Comparison of ENCODE assay signal across 1 cellular context in genomic region chr7:75793676-75794075, GRCh38.
TF ChIP-seq lines count a peak whose summit lies in the region.

No MANE protein-coding gene starts in this region.

TF ChIP-seq in GM23338, 12 proteins besides CTCF, POLR2A, EP300 and RAD21 (continued from another document):
- TF ChIP-seq, protein P1, sequence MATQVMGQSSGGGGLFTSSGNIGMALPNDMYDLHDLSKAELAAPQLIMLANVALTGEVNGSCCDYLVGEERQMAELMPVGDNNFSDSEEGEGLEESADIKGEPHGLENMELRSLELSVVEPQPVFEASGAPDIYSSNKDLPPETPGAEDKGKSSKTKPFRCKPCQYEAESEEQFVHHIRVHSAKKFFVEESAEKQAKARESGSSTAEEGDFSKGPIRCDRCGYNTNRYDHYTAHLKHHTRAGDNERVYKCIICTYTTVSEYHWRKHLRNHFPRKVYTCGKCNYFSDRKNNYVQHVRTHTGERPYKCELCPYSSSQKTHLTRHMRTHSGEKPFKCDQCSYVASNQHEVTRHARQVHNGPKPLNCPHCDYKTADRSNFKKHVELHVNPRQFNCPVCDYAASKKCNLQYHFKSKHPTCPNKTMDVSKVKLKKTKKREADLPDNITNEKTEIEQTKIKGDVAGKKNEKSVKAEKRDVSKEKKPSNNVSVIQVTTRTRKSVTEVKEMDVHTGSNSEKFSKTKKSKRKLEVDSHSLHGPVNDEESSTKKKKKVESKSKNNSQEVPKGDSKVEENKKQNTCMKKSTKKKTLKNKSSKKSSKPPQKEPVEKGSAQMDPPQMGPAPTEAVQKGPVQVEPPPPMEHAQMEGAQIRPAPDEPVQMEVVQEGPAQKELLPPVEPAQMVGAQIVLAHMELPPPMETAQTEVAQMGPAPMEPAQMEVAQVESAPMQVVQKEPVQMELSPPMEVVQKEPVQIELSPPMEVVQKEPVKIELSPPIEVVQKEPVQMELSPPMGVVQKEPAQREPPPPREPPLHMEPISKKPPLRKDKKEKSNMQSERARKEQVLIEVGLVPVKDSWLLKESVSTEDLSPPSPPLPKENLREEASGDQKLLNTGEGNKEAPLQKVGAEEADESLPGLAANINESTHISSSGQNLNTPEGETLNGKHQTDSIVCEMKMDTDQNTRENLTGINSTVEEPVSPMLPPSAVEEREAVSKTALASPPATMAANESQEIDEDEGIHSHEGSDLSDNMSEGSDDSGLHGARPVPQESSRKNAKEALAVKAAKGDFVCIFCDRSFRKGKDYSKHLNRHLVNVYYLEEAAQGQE (IDR thresholded peaks at IDR 0.05; ENCODE audit: unreplicated experiment) = no peak
- TF ChIP-seq ZNF114 (CRISPR knock-in tag; IDR thresholded peaks at IDR 0.05) = no peak
- no peak for TF ChIP-seq ZNF331 (CRISPR knock-in tag; IDR thresholded peaks at IDR 0.05; ENCODE audit: low read depth)
- no peak for TF ChIP-seq STAT1 (IDR thresholded peaks at IDR 0.05; ENCODE audit: unreplicated experiment)
- no peak for TF ChIP-seq CREB1 (CRISPR knock-in tag; IDR thresholded peaks at IDR 0.05; ENCODE audit: low read depth)
- no peak for TF ChIP-seq EZH2 (IDR thresholded peaks at IDR 0.05; ENCODE audit: low read depth, unreplicated experiment)
- TF ChIP-seq ZNF462 (CRISPR knock-in tag; IDR thresholded peaks at IDR 0.05) = no peak
- TF ChIP-seq POLR2AphosphoS5 (IDR thresholded peaks at IDR 0.05; ENCODE audit: low read depth) = no peak
